In the genomic region with DNA sequence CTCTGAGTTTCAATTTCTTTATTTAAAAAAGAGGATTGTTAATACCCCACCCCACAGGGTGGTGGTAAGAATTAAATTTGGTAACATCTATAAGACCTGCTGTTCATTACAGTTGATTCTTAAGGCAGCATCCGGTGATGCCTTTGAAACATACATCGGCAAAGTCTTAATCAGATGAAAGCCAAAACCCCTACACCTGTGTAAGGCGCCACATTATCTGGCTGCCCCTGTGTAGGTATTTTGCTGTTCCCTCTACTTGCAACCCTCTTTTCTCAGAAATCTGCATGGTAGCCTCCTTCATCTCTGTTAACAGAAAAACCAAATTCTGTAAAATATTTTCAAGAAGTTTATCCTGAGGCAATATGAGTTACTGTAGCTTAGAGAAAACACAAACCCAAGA, we compare ENCODE assay signal across 23 cellular contexts.
DNase-seq lines count a peak whose midpoint lies in the region; ATAC-seq, FAIRE-seq and TF ChIP-seq lines count a peak whose summit lies in the region.
"Had no signal": no experiment of that assay in that cellular context is flagged by ENCODE, and none has a peak within 500 bp of the region (broad histone marks: within the 10 kb centered on the region; RNA-seq: fewer than 3 reads in every experiment).

No MANE protein-coding gene starts in this region.

- H3K4me3 ChIP-seq in GM12878 (no peak overlapping the region), thymus (ENCODE audit: low read length) (no peak overlapping the region)
- H3K4me3 ChIP-seq: esophagus muscularis mucosa, lower lobe of right lung, psoas muscle, stomach, uterus had no signal

- no peaks in the 10 kb centered on the region for H3K27me3 ChIP-seq in GM12878 (replicated peaks in 1 of 2; ENCODE audit: control insufficient read depth in 2 of 2, insufficient read depth in 2 of 2, low read length in 1 of 2)
- H3K27me3 ChIP-seq in thymus (ENCODE audit: control insufficient read depth, insufficient read depth): no peaks in the 10 kb centered on the region
- H3K27me3 ChIP-seq: esophagus muscularis mucosa, stomach, uterus had no signal

- no peak for TF ChIP-seq CTCF in GM12878 (IDR thresholded peaks at IDR 0.05 in 2 of 3, conservative IDR thresholded peaks at IDR 0.05 in 1 of 3; ENCODE audit: control insufficient read depth in 2 of 3, extremely low read depth in 1 of 3, insufficient read depth in 1 of 3, low read depth in 3 of 3, low read length in 3 of 3)

- peak overlapping the region; percentile 91 for H3K27ac Mint-ChIP-seq in activated naive CD4-positive, alpha-beta T cell treated with anti-CD3 and anti-CD28 coated beads, Interleukin-2, amount 50 U/mL, for 24 hours
- H3K27ac Mint-ChIP-seq: brain; dendritic cell treated with granulocyte-macrophage colony-stimulating factor and Interleukin-4, amounts not matched to agents 40 ng/mL and 50 ng/mL, for 4 days had no signal

- no peaks in the 10 kb centered on the region for H3K9me3 ChIP-seq in GM12878 (replicated peaks; ENCODE audit: control insufficient read depth, insufficient read depth, low read length)
- no peaks in the 10 kb centered on the region for H3K9me3 ChIP-seq in thymus (ENCODE audit: control insufficient read depth)
- H3K9me3 ChIP-seq: esophagus muscularis mucosa, lower lobe of right lung, psoas muscle, uterus had no signal

- no TSS peak for BruUV-seq in GM12878 (replicated peaks; lab: Mats Ljungman, UMichigan)

- H3K27ac ChIP-seq in GM12878 (ENCODE audit: control insufficient read depth, insufficient read depth) (peak overlapping the region; percentile 50), thymus (ENCODE audit: low read depth) (peak overlapping the region; percentile 44), substantia nigra (ENCODE audit: low read depth, low read length, poor library complexity, severe bottlenecking) (no peak overlapping the region)
- H3K27ac ChIP-seq: esophagus muscularis mucosa, lower lobe of right lung, psoas muscle, stomach, uterus had no signal

- no peak overlapping the region for H3K9ac ChIP-seq in GM12878 (ENCODE audit: control insufficient read depth, insufficient read depth, low read length)

- DNase-seq in activated naive CD4-positive, alpha-beta T cell treated with Interleukin-2 at 50 U/mL for 16 hours: no peak
- DNase-seq in OCI-M1 (lab: John Stamatoyannopoulos, UW): peak; percentile 9
- DNase-seq in GM12878 (ENCODE audit: low read depth, low spot score): no peak
- no peak for DNase-seq in substantia nigra (lab: John Stamatoyannopoulos, UW)
- no peak for DNase-seq in retina
- no peak for DNase-seq in hypothalamus (lab: John Stamatoyannopoulos, UW)
- DNase-seq: activated CD4-positive, alpha-beta T cell treated with anti-CD3 and anti-CD28 coated beads for 48 hours; activated effector memory CD4-positive, alpha-beta T cell treated with Interleukin-2 at 50 U/mL for 16 hours; H7; lower lobe of right lung; NCI-H1930; psoas muscle; SHP77; stomach; uterus had no signal

- no peak for TF ChIP-seq RAD21 in GM12878 (IDR thresholded peaks at IDR 0.05; ENCODE audit: insufficient read depth, low read depth, low read length)

- no peak for FAIRE-seq in GM12878 (lab: Jason Lieb, UNC)
- FAIRE-seq: G401.6, GM12892 had no signal

- peak overlapping the region; percentile 60; the same call in 1 of the 2 replicates for H3K4me2 ChIP-seq in GM12878 (ENCODE audit: control insufficient read depth, insufficient read depth)

- H3K4me3 Mint-ChIP-seq in activated naive CD4-positive, alpha-beta T cell treated with anti-CD3 and anti-CD28 coated beads, Interleukin-2, amount 50 U/mL, for 24 hours: peak overlapping the region; percentile 35
- H3K4me3 Mint-ChIP-seq: brain; dendritic cell treated with granulocyte-macrophage colony-stimulating factor and Interleukin-4, amounts not matched to agents 40 ng/mL and 50 ng/mL, for 4 days; nephron had no signal

- H3K36me3 ChIP-seq in GM12878 (ENCODE audit: control insufficient read depth in 2 of 2, insufficient read depth in 2 of 2, low read length in 1 of 2): peaks cover 0 to 13% of the 10 kb centered on the region in 2 experiments; a peak in 1 of 4 replicates
- H3K36me3 ChIP-seq in thymus (ENCODE audit: control insufficient read depth, insufficient read depth): no peaks in the 10 kb centered on the region
- H3K36me3 ChIP-seq: esophagus muscularis mucosa, lower lobe of right lung, stomach, uterus had no signal

- H4K20me1 ChIP-seq in GM12878 (ENCODE audit: control insufficient read depth, insufficient read depth): no peaks in the 10 kb centered on the region

- ATAC-seq in GM12878: no peak
- ATAC-seq: lower lobe of right lung, psoas muscle had no signal

- RAD21 ChIA-PET in GM12878 (lab: Charles Lee; ENCODE audit: unreplicated experiment): interaction anchor here (1.0 to 2.7 kb wide), 3 partner anchors 9 to 145 kb away, joined by 3 to 38 read pairs (median 15); no protein-coding TSS in a partner anchor

- TF ChIP-seq POLR2A in GM12878 (IDR thresholded peaks at IDR 0.05; ENCODE audit: low read depth, low read length): no peak

- POLR2A ChIA-PET in GM12878 (lab: Charles Lee): interaction anchor here (10.2 kb wide), 1 partner anchor 20 kb away, joined by 137 read pairs; no protein-coding TSS in a partner anchor

- in situ Hi-C loops in GM12878 (cut with MboI): no loop called here

- intact Hi-C loops in GM12878 (cut with micrococcal nuclease; ENCODE audit: unreplicated experiment): loop anchor here (5.0 to 10.0 kb wide), 4 partner anchors 236 to 1086 kb away; a partner anchor contains a TSS

- peaks cover 7% of the 10 kb centered on the region for H3K36me3 Mint-ChIP-seq in activated naive CD4-positive, alpha-beta T cell treated with anti-CD3 and anti-CD28 coated beads, Interleukin-2, amount 50 U/mL, for 24 hours
- H3K36me3 Mint-ChIP-seq: brain had no signal

- H2AFZ ChIP-seq in GM12878 (ENCODE audit: control insufficient read depth, low read depth, low read length): no peak overlapping the region

- no peaks in the 10 kb centered on the region for H3K9me3 Mint-ChIP-seq in activated naive CD4-positive, alpha-beta T cell treated with anti-CD3 and anti-CD28 coated beads, Interleukin-2, amount 50 U/mL, for 24 hours
- H3K9me3 Mint-ChIP-seq: dendritic cell treated with granulocyte-macrophage colony-stimulating factor and Interleukin-4, amounts not matched to agents 40 ng/mL and 50 ng/mL, for 4 days; nephron had no signal

- no peak for TF ChIP-seq EP300 in GM12878 (IDR thresholded peaks at IDR 0.05; ENCODE audit: borderline replicate concordance in 1 of 2, control insufficient read depth in 1 of 2, low read depth in 2 of 2, low read length in 2 of 2)

- peaks cover 83% of the 10 kb centered on the region for H3K79me2 ChIP-seq in GM12878 (ENCODE audit: control insufficient read depth, insufficient read depth, low read length)

- H3K4me1 ChIP-seq in GM12878 (ENCODE audit: control insufficient read depth, insufficient read depth, low read length) (peaks cover 45% of the 10 kb centered on the region), thymus (ENCODE audit: control insufficient read depth, insufficient read depth, low read length) (no peaks in the 10 kb centered on the region)
- H3K4me1 ChIP-seq: psoas muscle, uterus had no signal

- SMC1A ChIA-PET in GM12878 (lab: Charles Lee; ENCODE audit: uncharacterized antibody, unreplicated experiment): interaction anchor here (0.9 to 4.1 kb wide), 3 partner anchors 11 to 88 kb away, joined by 4 to 56 read pairs (median 39); no protein-coding TSS in a partner anchor

- 100% methylated on average over 3 of the region's 3 CpGs for WGBS in GM12878 (ENCODE audit: insufficient coverage, insufficient replicate concordance, low lambda C conversion rate, missing lambda C conversion rate)
- WGBS in thymus: 70% methylated on average over 3 of the region's 3 CpGs

- no peaks in the 10 kb centered on the region for H3K27me3 Mint-ChIP-seq in activated naive CD4-positive, alpha-beta T cell treated with anti-CD3 and anti-CD28 coated beads, Interleukin-2, amount 50 U/mL, for 24 hours
- H3K27me3 Mint-ChIP-seq: brain; dendritic cell treated with granulocyte-macrophage colony-stimulating factor and Interleukin-4, amounts not matched to agents 40 ng/mL and 50 ng/mL, for 4 days had no signal

- peaks cover 75% of the 10 kb centered on the region for H3K4me1 Mint-ChIP-seq in activated naive CD4-positive, alpha-beta T cell treated with anti-CD3 and anti-CD28 coated beads, Interleukin-2, amount 50 U/mL, for 24 hours
- H3K4me1 Mint-ChIP-seq: brain had no signal

- CTCF ChIA-PET in GM12878 (lab: Yijun Ruan, JAX): no interaction called here

TF ChIP-seq in GM12878, 131 proteins besides CTCF, POLR2A, EP300 and RAD21:
- TF ChIP-seq WRNIP1 (IDR thresholded peaks at IDR 0.05; ENCODE audit: borderline replicate concordance, low read depth, low read length) (no peak), ETV6 (conservative IDR thresholded peaks at IDR 0.05 in 1 of 2, IDR thresholded peaks at IDR 0.05 in 1 of 2; ENCODE audit: borderline replicate concordance in 1 of 2, low read depth in 1 of 2) (no peak)
